ENCODE assay signal across 8 cellular contexts in the genomic region with DNA sequence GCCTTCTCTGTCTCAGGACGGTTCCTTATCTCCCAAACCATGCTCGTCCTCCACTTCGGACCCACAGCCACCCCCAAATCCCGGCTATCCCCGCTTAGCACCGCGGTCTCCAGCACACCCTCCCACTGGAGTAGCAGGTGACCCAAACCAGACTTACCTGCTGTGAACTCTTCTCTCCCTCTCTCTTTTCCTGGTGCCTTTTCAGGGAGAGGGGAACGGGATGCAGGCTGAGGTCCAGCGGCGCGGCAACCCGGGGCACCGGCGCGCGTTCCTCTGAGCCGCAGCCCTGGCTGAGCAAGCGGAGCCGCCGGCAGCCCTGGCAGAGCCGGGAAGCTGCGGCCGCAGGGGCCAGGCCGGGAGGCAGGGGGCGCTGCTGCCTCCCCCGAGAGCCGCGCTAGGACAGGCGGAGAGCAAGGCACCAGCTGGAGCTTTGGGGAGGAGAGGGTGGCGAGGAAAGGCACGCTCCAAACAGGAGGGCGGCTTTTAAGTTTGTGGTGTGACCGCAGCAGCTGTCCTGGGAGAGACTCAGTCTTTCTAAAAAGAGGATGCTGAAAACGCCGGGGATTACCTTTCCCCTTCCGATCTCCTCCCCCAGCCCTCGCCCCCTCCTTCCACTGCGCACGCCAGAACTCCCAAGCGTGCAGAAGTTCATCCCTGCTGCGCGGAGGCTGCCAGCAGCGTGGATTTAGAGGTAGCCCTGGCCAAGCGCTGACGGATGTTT. TPM values are rescaled to one million over a fixed set of nuclear protein-coding genes. Genes with fewer than 3 reads are reported as not detected.
DNase-seq lines count a peak whose midpoint lies in the region; ATAC-seq and TF ChIP-seq lines count a peak whose summit lies in the region.

A gene (minus strand): TSS at position 536 of the 721 bp plus-strand sequence. CDS start 65,165 bp downstream, outside the sequence.

- ATAC-seq in HCT116 (peak; percentile 97), thoracic aorta (ENCODE audit: insufficient number of reproducible peaks, low FRiP score, low read depth) (peak; percentile 72)

- TF ChIP-seq POLR2A in HCT116 (IDR thresholded peaks at IDR 0.05; ENCODE audit: borderline replicate concordance, extremely low read depth, insufficient read depth, insufficient read length) = no peak

- H3K27ac Mint-ChIP-seq in endodermal cell = peak within 1 kb of the TSS; percentile 8

- H3K9me3 ChIP-seq in HCT116 (ENCODE audit: control insufficient read depth in 1 of 2, insufficient read depth in 1 of 2, low read depth in 1 of 2, low read length in 2 of 2) = no peaks in the 10 kb centered on the region
- no peaks in the 10 kb centered on the region for H3K9me3 ChIP-seq in MG63
- no peaks in the 10 kb centered on the region for H3K9me3 ChIP-seq in endodermal cell (ENCODE audit: control insufficient read depth, low read length)
- H3K9me3 ChIP-seq in thoracic aorta = no peaks in the 10 kb centered on the region

- H3K4me3 ChIP-seq in HCT116 (replicated peaks in 1 of 2; ENCODE audit: low read depth in 1 of 2, low read length in 2 of 2) (peak within 1 kb of the TSS; percentile 62 to 66), MG63 (peak within 1 kb of the TSS; percentile 44), endodermal cell (ENCODE audit: low read length) (peak within 1 kb of the TSS; percentile 92), thoracic aorta (peak within 1 kb of the TSS; percentile 89)

- H3K36me3 ChIP-seq in HCT116 (ENCODE audit: control insufficient read depth in 1 of 2, insufficient read depth in 2 of 2, low read length in 2 of 2) = no peaks in the 10 kb centered on the region
- H3K36me3 ChIP-seq in MG63 = no peaks in the 10 kb centered on the region
- H3K36me3 ChIP-seq in endodermal cell (ENCODE audit: control insufficient read depth, insufficient read depth, low read length) = no peaks in the 10 kb centered on the region
- H3K36me3 ChIP-seq in thoracic aorta = no peaks in the 10 kb centered on the region

- H3K9me3 Mint-ChIP-seq in endodermal cell = no peaks in the 10 kb centered on the region

- POLR2A ChIA-PET in HCT116 (lab: Charles Lee) = no interaction called here

- no peaks in the 10 kb centered on the region for H3K79me2 ChIP-seq in HCT116 (ENCODE audit: insufficient read depth, low read length)

- CTCF ChIA-PET in HCT116 (lab: Charles Lee) = interaction anchor here (1.3 kb wide), 1 partner anchor 643 kb away, joined by 5 read pairs; no protein-coding TSS in a partner anchor

- H3K27ac ChIP-seq in HCT116 (ENCODE audit: low read depth, low read length) (no peak within 1 kb of the TSS; the same call in 1 of the 2 replicates), endodermal cell (ENCODE audit: low read depth, low read length) (no peak within 1 kb of the TSS), thoracic aorta (peak within 1 kb of the TSS; percentile 91 to 93)

- H3K4me1 ChIP-seq in HCT116 (ENCODE audit: control insufficient read depth in 1 of 2, insufficient read depth in 2 of 2, low read length in 2 of 2) = peaks cover 5 to 8% of the 10 kb centered on the region in 2 experiments; a peak in 3 of 4 replicates
- H3K4me1 ChIP-seq in endodermal cell (ENCODE audit: control insufficient read depth, insufficient read depth, low read length) = peaks cover 4% of the 10 kb centered on the region
- H3K4me1 ChIP-seq in thoracic aorta (ENCODE audit: control insufficient read depth in 1 of 2, low read depth in 2 of 2) = peaks cover 4 to 5% of the 10 kb centered on the region in 2 donors

- peaks cover 16% of the 10 kb centered on the region for H3K4me1 Mint-ChIP-seq in endodermal cell

- H3K27me3 ChIP-seq in HCT116 (ENCODE audit: insufficient read depth, low read length) = no peaks in the 10 kb centered on the region
- peaks cover 2% of the 10 kb centered on the region; the same call in 1 of the 2 replicates for H3K27me3 ChIP-seq in MG63
- H3K27me3 ChIP-seq in endodermal cell (ENCODE audit: control insufficient read depth, insufficient read depth, low read length, poor library complexity, severe bottlenecking) = peaks cover 25% of the 10 kb centered on the region
- H3K27me3 ChIP-seq in thoracic aorta (replicated peaks; ENCODE audit: insufficient read depth) = no peaks in the 10 kb centered on the region

- no peaks in the 10 kb centered on the region for H4K20me1 ChIP-seq in HCT116 (ENCODE audit: insufficient read depth)

- in situ Hi-C loops in SK-MEL-5 (cut with HindIII; ENCODE audit: low pct_unique_long_range_greater_than_20kb, low sequenced_read_pairs) = no loop called here

- RAD21 ChIA-PET in HCT116 (lab: Charles Lee; ENCODE audit: low non-redundant PET in 1 of 2, low total read pairs in 2 of 2, uncharacterized antibody in 2 of 2, unreplicated experiment in 2 of 2) = no interaction called here

- peaks cover 48% of the 10 kb centered on the region for H3K27me3 Mint-ChIP-seq in endodermal cell (ENCODE audit: insufficient read depth)

- no TSS peak for BruUV-seq in HCT116 (replicated peaks; lab: Mats Ljungman, UMichigan)

- WGBS in endodermal cell (ENCODE audit: insufficient coverage in 1 of 2, insufficient read length in 1 of 2), 2 experiments = 2% methylated on average over 10 to 45 of the region's 45 CpGs

- TF ChIP-seq RAD21 in HCT116 (IDR thresholded peaks at IDR 0.05; ENCODE audit: low read depth) = peak; percentile 63

- peak within 1 kb of the TSS; percentile 89 for H2AFZ ChIP-seq in HCT116 (ENCODE audit: low read depth, low read length, poor library complexity, severe bottlenecking)

- intact Hi-C loops in HCT116 (cut with micrococcal nuclease) = loop anchor here (5.0 to 10.0 kb wide), 2 partner anchors 278 to 566 kb away; no protein-coding TSS in a partner anchor

- no peaks in the 10 kb centered on the region for H3K9me2 ChIP-seq in HCT116 (ENCODE audit: insufficient read depth)

- TF ChIP-seq CTCF in HCT116 (IDR thresholded peaks at IDR 0.05 in 2 of 3, conservative IDR thresholded peaks at IDR 0.05 in 1 of 3; ENCODE audit: borderline replicate concordance in 1 of 3, insufficient read depth in 1 of 3, low read depth in 2 of 3, low read length in 2 of 3) (peak; percentile 44 to 93 (median 82); a peak in 5 of 6 replicates), endodermal cell (conservative IDR thresholded peaks at IDR 0.05) (peak; percentile 97), thoracic aorta (IDR thresholded peaks at IDR 0.05) (peak; percentile 81)

- peak within 1 kb of the TSS; percentile 81 for H3K4me2 ChIP-seq in HCT116 (ENCODE audit: low read length)

- peak in 2 of 3 donors; percentile 1 to 3 for DNase-seq in stimulated activated CD4-positive, alpha-beta T cell treated with anti-CD3 and anti-CD28 coated beads, Interleukin-12 subunit alpha, Interleukin-12 subunit beta, amount 100 ng/mL, for 48 hours (ENCODE audit: low read depth in 2 of 3, low spot score in 1 of 3)
- no peak for DNase-seq in stimulated activated CD4-positive, alpha-beta T cell treated with anti-CD3 and anti-CD28 coated beads, Interleukin-4, amount 100 ng/mL, for 24 hours
- DNase-seq in HCT116 (ENCODE audit: low read depth, low spot score) (peak; percentile 48), MG63 (peak; percentile 69), SK-MEL-5 (ENCODE audit: low read depth, low spot score) (peak; percentile 87), endodermal cell (peak; percentile 96), lung microvascular endothelial cell (ENCODE audit: low read depth in 2 of 2) (peak; percentile 84 to 93), thoracic aorta (ENCODE audit: low spot score) (peak; percentile 7)

- H3K4me3 Mint-ChIP-seq in endodermal cell = peak within 1 kb of the TSS; percentile 72

- H3K36me3 Mint-ChIP-seq in endodermal cell (ENCODE audit: low read depth) = no peaks in the 10 kb centered on the region

- H3K9ac ChIP-seq in HCT116 (ENCODE audit: low read length) = peak within 1 kb of the TSS; percentile 26; the same call in 1 of the 2 replicates
- peak within 1 kb of the TSS; percentile 46 for H3K9ac ChIP-seq in endodermal cell (ENCODE audit: extremely low read depth, low read length, poor library complexity, severe bottlenecking)

TF ChIP-seq in HCT116, 20 proteins besides CTCF, POLR2A, EP300 and RAD21:
- TF ChIP-seq ELF1 (IDR thresholded peaks at IDR 0.05; ENCODE audit: borderline replicate concordance, low read depth) (no peak), CBX3 (IDR thresholded peaks at IDR 0.05; ENCODE audit: low read depth) (peak; percentile 69; the same call in 1 of the 2 replicates), EGR1 (IDR thresholded peaks at IDR 0.05; ENCODE audit: low read depth) (no peak), ZFX (IDR thresholded peaks at IDR 0.05) (no peak)
- TF ChIP-seq, protein P1, sequence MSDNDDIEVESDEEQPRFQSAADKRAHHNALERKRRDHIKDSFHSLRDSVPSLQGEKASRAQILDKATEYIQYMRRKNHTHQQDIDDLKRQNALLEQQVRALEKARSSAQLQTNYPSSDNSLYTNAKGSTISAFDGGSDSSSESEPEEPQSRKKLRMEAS (IDR thresholded peaks at IDR 0.05) = peak; percentile 57; the same call in 1 of the 2 replicates

RNA-seq across cellular contexts. Expression of the gene that starts here (rescaled TPM):
- 1.4 TPM for total RNA-seq in HCT116 (2021; ENCODE audit: unreplicated experiment)
- 0.30 and 0.64 TPM in 2 replicates for polyA plus RNA-seq in HCT116 (2012)
- total RNA-seq in MG63 (2014; rRNA removed; shearing (Covaris generic); ENCODE audit: low replicate concordance) = 0.20 and 1.2 TPM in 2 replicates
- 0.95 and 1.3 TPM in 2 replicates for total RNA-seq in SK-MEL-5 (2014; rRNA removed; shearing (Covaris generic))
- 0.33 and 0.65 TPM in 2 replicates for polyA plus RNA-seq in SK-MEL-5 (2015; cell fraction: cytosol; rRNA removed)
- 0.09 and 0.95 TPM in 2 replicates for polyA plus RNA-seq in SK-MEL-5 (2015; cell fraction: nucleus; rRNA removed)
- 10 to 100 TPM in 1 of 2 donors, 1 to 10 TPM in 1; 6.5 to 13.9 TPM for total RNA-seq in endodermal cell
- 6.7 TPM for polyA plus RNA-seq in endodermal cell (2013, experiment 1 of 2)
- 7.4 TPM for polyA plus RNA-seq in endodermal cell (2013, experiment 2 of 2)
- 7.0 and 18.8 TPM in 2 replicates for total RNA-seq in lung microvascular endothelial cell
- 10 to 100 TPM; 18.5 to 22.8 TPM for total RNA-seq in thoracic aorta

Comparison
In these comparisons a context has a peak if more than half of its experiments do, and no peak if none do; other contexts are left out.
1. H3K27ac ChIP-seq: peak in thoracic aorta (2 of 2); none in HCT116 (single experiment) and endodermal cell (single experiment).
2. Peak in every context shown above with its lines, with median percentiles within 50 percentile points of each other: H3K4me3 ChIP-seq and CTCF ChIP-seq.